1 cellular context compared by ENCODE assay signal in genomic region chr1:109980324-109981127, GRCh38.
TF ChIP-seq lines count a peak whose summit lies in the region.

No MANE protein-coding gene starts in this region.

TF ChIP-seq in endothelial cell of umbilical vein, 7 proteins besides CTCF, POLR2A, EP300 and RAD21 (continued from another document):
- no peak for TF ChIP-seq EZH2 (IDR thresholded peaks at IDR 0.05; ENCODE audit: borderline replicate concordance, low read depth, low read length, severe bottlenecking)
